16 cellular contexts compared by ENCODE assay signal in genomic region chr5:72079288-72079687, GRCh38. TPM values are rescaled to one million over a fixed set of nuclear protein-coding genes. Genes with fewer than 3 reads are reported as not detected.
DNase-seq lines count a peak whose midpoint lies in the region; ATAC-seq, FAIRE-seq and TF ChIP-seq lines count a peak whose summit lies in the region.
"Had no signal": no experiment of that assay in that cellular context is flagged by ENCODE, and none has a peak within 500 bp of the region (broad histone marks: within the 10 kb centered on the region; RNA-seq: fewer than 3 reads in every experiment).

No MANE protein-coding gene starts in this region.

- no peak overlapping the region for H2AK5ac ChIP-seq in IMR-90 (ENCODE audit: low read depth, low read length)

- H3K4me2 ChIP-seq in BLaER1 treated with 17β-estradiol and CSF1 and Interleukin-3, amounts not matched to agents 10 nM and 100 nM = peak overlapping the region in 8 of 11 experiments; percentile 4 to 50 (median 31); a peak in 16 of 22 replicates
- H3K4me2 ChIP-seq in IMR-90 (ENCODE audit: low read depth, low read length) (peak overlapping the region; percentile 50; the same call in 1 of the 2 replicates), HepG2 (ENCODE audit: low read depth, low read length) (peak overlapping the region; percentile 2; the same call in 1 of the 2 replicates)

- TF ChIP-seq CTCF in IMR-90 (conservative IDR thresholded peaks at IDR 0.05; ENCODE audit: low read depth, low read length) (no peak), chondrocyte (IDR thresholded peaks at IDR 0.05) (peak; percentile 44), HepG2 (CRISPR knock-in tag; IDR thresholded peaks at IDR 0.05) (peak; percentile 16; the same call in 1 of the 2 replicates)

- no peaks in the 10 kb centered on the region for H3K27me3 ChIP-seq in BLaER1 treated with 17β-estradiol and CSF1 and Interleukin-3, amounts not matched to agents 10 nM and 100 nM
- peaks cover 15% of the 10 kb centered on the region for H3K27me3 ChIP-seq in IMR-90 (ENCODE audit: control insufficient read depth, insufficient read depth, low read length)
- no peaks in the 10 kb centered on the region; a peak in 1 of 5 replicates for H3K27me3 ChIP-seq in HepG2 (ENCODE audit: control insufficient read depth in 1 of 2, insufficient read depth in 2 of 2, low read length in 2 of 2)
- H3K27me3 ChIP-seq in CD4-positive, alpha-beta memory T cell (ENCODE audit: insufficient read depth, low read length) = no peaks in the 10 kb centered on the region

- no peak for TF ChIP-seq POLR2A in IMR-90 (IDR thresholded peaks at IDR 0.05; ENCODE audit: low read depth, low read length)
- TF ChIP-seq POLR2A in HepG2 (IDR thresholded peaks at IDR 0.05; ENCODE audit: insufficient read depth in 1 of 2, low read depth in 2 of 2, low read length in 2 of 2) = no peak

- H3K4me1 Mint-ChIP-seq in chondrocyte (ENCODE audit: low read depth) = peaks cover 14% of the 10 kb centered on the region
- no peaks in the 10 kb centered on the region for H3K4me1 Mint-ChIP-seq in CD4-positive, alpha-beta memory T cell
- H3K4me1 Mint-ChIP-seq: memory B cell had no signal

- H4K20me1 ChIP-seq in BLaER1 treated with 17β-estradiol and CSF1 and Interleukin-3, amounts not matched to agents 10 nM and 100 nM = no peaks in the 10 kb centered on the region
- no peaks in the 10 kb centered on the region for H4K20me1 ChIP-seq in IMR-90 (ENCODE audit: insufficient read depth, low read length)
- H4K20me1 ChIP-seq in HepG2 (ENCODE audit: insufficient read depth, low read length) = no peaks in the 10 kb centered on the region

- no peak overlapping the region for H4K91ac ChIP-seq in IMR-90 (ENCODE audit: insufficient read depth, low read depth, low read length)

- no peak overlapping the region for H3K18ac ChIP-seq in IMR-90 (ENCODE audit: low read depth, low read length)

- no peaks in the 10 kb centered on the region for H3K36me3 ChIP-seq in BLaER1 treated with 17β-estradiol and CSF1 and Interleukin-3, amounts not matched to agents 10 nM and 100 nM
- H3K36me3 ChIP-seq in IMR-90 (ENCODE audit: control insufficient read depth, insufficient read depth, low read length) = no peaks in the 10 kb centered on the region
- no peaks in the 10 kb centered on the region for H3K36me3 ChIP-seq in HepG2 (replicated peaks in 1 of 2; ENCODE audit: control insufficient read depth in 1 of 2, insufficient read depth in 2 of 2, low read length in 2 of 2)
- H3K36me3 ChIP-seq in CD4-positive, alpha-beta memory T cell (ENCODE audit: insufficient read depth, low read length) = no peaks in the 10 kb centered on the region

- H3K79me2 ChIP-seq in HepG2 (ENCODE audit: insufficient read depth, low read length) = no peaks in the 10 kb centered on the region

- H3K79me1 ChIP-seq in IMR-90 (ENCODE audit: low read depth in 1 of 2, low read length in 2 of 2) = no peaks in the 10 kb centered on the region

- H3K27me3 Mint-ChIP-seq in chondrocyte (ENCODE audit: low read depth) = peaks cover 3% of the 10 kb centered on the region
- H3K27me3 Mint-ChIP-seq in CD4-positive, alpha-beta memory T cell = peaks cover 21 to 36% of the 10 kb centered on the region in 2 donors

- H3K27ac ChIP-seq in BLaER1 treated with 17β-estradiol and CSF1 and Interleukin-3, amounts not matched to agents 10 nM and 100 nM = no peak overlapping the region
- no peak overlapping the region for H3K27ac ChIP-seq in IMR-90 (ENCODE audit: insufficient read depth, low read length)
- H3K27ac ChIP-seq in HepG2 (ENCODE audit: extremely low read length, insufficient read depth, low read length) = no peak overlapping the region
- no peak overlapping the region for H3K27ac ChIP-seq in CD4-positive, alpha-beta memory T cell (ENCODE audit: low read depth, low read length)

- H4K8ac ChIP-seq in IMR-90 (ENCODE audit: low read depth in 2 of 2, low read length in 2 of 2) = no peak overlapping the region

- 0 out of 2 replicates have a peak overlapping the region, but pooled peaks have one; percentile 46 for H3K23ac ChIP-seq in IMR-90 (ENCODE audit: low read depth, low read length)

- H3K27ac Mint-ChIP-seq in chondrocyte (ENCODE audit: unreplicated experiment) = no peak overlapping the region
- H3K27ac Mint-ChIP-seq in CD4-positive, alpha-beta memory T cell = no peak overlapping the region
- H3K27ac Mint-ChIP-seq: memory B cell; stimulated activated naive CD8-positive, alpha-beta T cell treated with anti-CD3 and anti-CD28 coated beads, Interleukin-15, Interleukin-2, amounts not matched to agents 100 ng/mL and 50 ng/mL, for 24 hours had no signal

- no peak overlapping the region for H3K9ac ChIP-seq in BLaER1 treated with 17β-estradiol and CSF1 and Interleukin-3, amounts not matched to agents 10 nM and 100 nM
- H3K9ac ChIP-seq in IMR-90 (ENCODE audit: low read depth, low read length) = peak overlapping the region; percentile 29; the same call in 1 of the 2 replicates
- no peak overlapping the region for H3K9ac ChIP-seq in HepG2 (ENCODE audit: insufficient read depth, low read depth, low read length)

- dilution Hi-C loops in IMR-90 (cut with HindIII; ENCODE audit: low sequenced_read_pairs, unreplicated experiment) = no loop called here

- H2AFZ ChIP-seq in IMR-90 (replicated peaks; ENCODE audit: low read length, poor library complexity) (peak overlapping the region; percentile 85), HepG2 (ENCODE audit: low read length) (no peak overlapping the region)

- TF ChIP-seq RAD21 in IMR-90 (IDR thresholded peaks at IDR 0.05; ENCODE audit: low read length) (no peak), HepG2 (CRISPR knock-in tag; IDR thresholded peaks at IDR 0.05) (no peak)

- no peak overlapping the region for H3K56ac ChIP-seq in IMR-90 (ENCODE audit: extremely low read depth, insufficient read depth, low read length)

- no peaks in the 10 kb centered on the region for H3K9me3 ChIP-seq in BLaER1 treated with 17β-estradiol and CSF1 and Interleukin-3, amounts not matched to agents 10 nM and 100 nM (replicated peaks in 1 of 11)
- no peaks in the 10 kb centered on the region for H3K9me3 ChIP-seq in IMR-90 (ENCODE audit: control insufficient read depth, insufficient read depth, low read length)
- no peaks in the 10 kb centered on the region for H3K9me3 ChIP-seq in HepG2 (ENCODE audit: low read length)
- no peaks in the 10 kb centered on the region for H3K9me3 ChIP-seq in CD4-positive, alpha-beta memory T cell (ENCODE audit: control insufficient read depth in 1 of 2, low read length in 2 of 2)

- no peak for DNase-seq in IMR-90
- DNase-seq in chondrocyte (ENCODE audit: low spot score) = no peak
- no peak for DNase-seq in HepG2 (ENCODE audit: low spot score)
- no peak for DNase-seq in HUDEP-2 (lab: John Stamatoyannopoulos, UW; ENCODE audit: unreplicated experiment in 76 of 76)
- DNase-seq in activated CD4-positive, CD25-positive, alpha-beta regulatory T cell treated with anti-CD3 and anti-CD28 coated beads, Interleukin-2, amount 50 U/mL, for 72 hours = no peak
- no peak for DNase-seq in CD4-positive, alpha-beta memory T cell
- DNase-seq: activated T-cell treated with anti-CD3 and anti-CD28 coated beads for 4 hours; amygdala; effector CD4-positive, alpha-beta T cell; NCI-H2029 treated with DMSO at 0.1 percent for 48 hours; RPMI8226; stimulated activated CD4-positive, alpha-beta T cell treated with anti-CD3 and anti-CD28 coated beads, Interleukin-4, amount 100 ng/mL, for 4 hours had no signal

- H3K4me3 Mint-ChIP-seq in chondrocyte (ENCODE audit: unreplicated experiment) = peak overlapping the region; percentile 47
- no peak overlapping the region for H3K4me3 Mint-ChIP-seq in CD4-positive, alpha-beta memory T cell
- H3K4me3 Mint-ChIP-seq: memory B cell; stimulated activated naive CD8-positive, alpha-beta T cell treated with anti-CD3 and anti-CD28 coated beads, Interleukin-15, Interleukin-2, amounts not matched to agents 100 ng/mL and 50 ng/mL, for 24 hours had no signal

- ATAC-seq in IMR-90 (ENCODE audit: low read depth) = peak; percentile 71
- peak; percentile 82 for ATAC-seq in HepG2
- no peak for ATAC-seq in HG02571 (IDR thresholded peaks at IDR 0.05; ENCODE audit: unreplicated experiment)

- H2BK20ac ChIP-seq in IMR-90 (ENCODE audit: low read depth, low read length) = no peak overlapping the region

- H3K4me3 ChIP-seq in BLaER1 treated with 17β-estradiol and CSF1 and Interleukin-3, amounts not matched to agents 10 nM and 100 nM = no peak overlapping the region
- H3K4me3 ChIP-seq in IMR-90 (ENCODE audit: insufficient read depth, low read depth, low read length) = no peak overlapping the region
- no peak overlapping the region for H3K4me3 ChIP-seq in HepG2 (replicated peaks in 1 of 3; ENCODE audit: insufficient read depth in 1 of 3, low read depth in 2 of 3, low read length in 3 of 3)
- no peak overlapping the region for H3K4me3 ChIP-seq in CD4-positive, alpha-beta memory T cell (ENCODE audit: low read length in 2 of 2)

- in situ Hi-C loops in IMR-90 (cut with MboI; ENCODE audit: low sequenced_read_pairs) = no loop called here
- in situ Hi-C loops in HepG2 (cut with HindIII; ENCODE audit: extremely low pct_ligation_motif_present, low pct_unique_long_range_greater_than_20kb) = no loop called here

- CTCF ChIA-PET in IMR-90 (lab: Yijun Ruan, JAX) (no interaction called here), HepG2 (lab: Yijun Ruan, JAX; ENCODE audit: low intra/inter-chr PET ratio, low total read pairs) (no interaction called here)
- CTCF ChIA-PET in CD4-positive, alpha-beta memory T cell (lab: Charles Lee; ENCODE audit: partially characterized antibody) = no interaction called here

- no peak for FAIRE-seq in HepG2 (lab: Jason Lieb, UNC)

- no peaks in the 10 kb centered on the region for H3K9me1 ChIP-seq in IMR-90 (ENCODE audit: insufficient read depth, low read length)

- BruUV-seq in IMR-90 (replicated peaks; lab: Mats Ljungman, UMichigan) = no TSS peak
- no TSS peak for BruUV-seq in HepG2 (replicated peaks; lab: Mats Ljungman, UMichigan)

- H2BK15ac ChIP-seq in IMR-90 (ENCODE audit: low read depth, low read length) = no peak overlapping the region; the same call in 2 of the 3 replicates

- H2BK5ac ChIP-seq in IMR-90 (ENCODE audit: low read depth, low read length, poor library complexity, severe bottlenecking) = no peak overlapping the region

- H3K14ac ChIP-seq in IMR-90 (replicated peaks; ENCODE audit: low read depth, low read length) = no peak overlapping the region

- no peak overlapping the region for H3K4ac ChIP-seq in IMR-90 (ENCODE audit: low read depth, low read length)

- no peaks in the 10 kb centered on the region for H3K9me3 Mint-ChIP-seq in chondrocyte (ENCODE audit: low read depth)
- H3K9me3 Mint-ChIP-seq in CD4-positive, alpha-beta memory T cell = no peaks in the 10 kb centered on the region
- H3K9me3 Mint-ChIP-seq: memory B cell; stimulated activated naive CD8-positive, alpha-beta T cell treated with anti-CD3 and anti-CD28 coated beads, Interleukin-15, Interleukin-2, amounts not matched to agents 100 ng/mL and 50 ng/mL, for 24 hours had no signal

- intact Hi-C loops in IMR-90 (cut with micrococcal nuclease) = no loop called here
- intact Hi-C loops in HepG2 (cut with micrococcal nuclease; ENCODE audit: unreplicated experiment) = no loop called here
- intact Hi-C loops in CD4-positive, alpha-beta memory T cell (cut with micrococcal nuclease) = no loop called here

- peaks cover 0 to 17% (median 15%) of the 10 kb centered on the region in 10 experiments; a peak in 14 of 20 replicates for H3K4me1 ChIP-seq in BLaER1 treated with 17β-estradiol and CSF1 and Interleukin-3, amounts not matched to agents 10 nM and 100 nM
- H3K4me1 ChIP-seq in IMR-90 (ENCODE audit: control insufficient read depth, insufficient read depth, low read length) (no peaks in the 10 kb centered on the region), HepG2 (ENCODE audit: insufficient read depth, low read length) (no peaks in the 10 kb centered on the region)
- H3K4me1 ChIP-seq in CD4-positive, alpha-beta memory T cell (ENCODE audit: insufficient read depth, low read length) = no peaks in the 10 kb centered on the region

- H3K36me3 Mint-ChIP-seq in chondrocyte (ENCODE audit: low read depth) = no peaks in the 10 kb centered on the region
- no peaks in the 10 kb centered on the region for H3K36me3 Mint-ChIP-seq in CD4-positive, alpha-beta memory T cell
- H3K36me3 Mint-ChIP-seq: memory B cell had no signal

- 0% methylated on average over 1 of the region's 7 CpGs; no CpG with 5 or more reads in 1 of the 2 experiments for WGBS in IMR-90 (ENCODE audit: extremely low coverage in 2 of 2, insufficient read length in 1 of 2), 2 experiments
- WGBS in HepG2 (ENCODE audit: low lambda C conversion rate) = 0% methylated on average over 4 of the region's 7 CpGs

- POLR2A ChIA-PET in IMR-90 (lab: Charles Lee; ENCODE audit: unreplicated experiment) (no interaction called here), HepG2 (lab: Yijun Ruan, JAX) (no interaction called here)
- POLR2A ChIA-PET in CD4-positive, alpha-beta memory T cell (lab: Charles Lee; ENCODE audit: partially characterized antibody) = no interaction called here

- no peak overlapping the region for H2BK120ac ChIP-seq in IMR-90 (ENCODE audit: low read depth, low read length)

- peak overlapping the region; percentile 74 for H2AK9ac ChIP-seq in IMR-90 (replicated peaks; ENCODE audit: low read depth, low read length, poor library complexity)

- H4K5ac ChIP-seq in IMR-90 (ENCODE audit: low read depth, low read length) = no peak overlapping the region

- TF ChIP-seq EP300 in HepG2 (IDR thresholded peaks at IDR 0.05; ENCODE audit: low read depth in 2 of 2, low read length in 2 of 2) (no peak), HepG2 (CRISPR knock-in tag; IDR thresholded peaks at IDR 0.05; ENCODE audit: borderline replicate concordance) (no peak)

RNA-seq across cellular contexts. Expression of gene MAP1B, which starts 28.0 kb away (rescaled TPM):
- total RNA-seq in IMR-90 (2012; rRNA removed) = 183 and 212 TPM in 2 replicates
- polyA plus RNA-seq in IMR-90 (2012; rRNA removed) = 38.8 and 41.1 TPM in 2 replicates
- 19.2 and 29.1 TPM in 2 replicates for polyA plus RNA-seq in IMR-90 (2012; cell fraction: cytosol; rRNA removed)
- polyA plus RNA-seq in IMR-90 (2012; cell fraction: nucleus; rRNA removed; ENCODE audit: low replicate concordance) = 33.2 and 44.8 TPM in 2 replicates
- total RNA-seq in chondrocyte = 316 to 411 TPM (median 409 TPM) in 3 replicates
- 6.2 and 12.6 TPM in 2 replicates for total RNA-seq in HepG2 (2016; rRNA removed; fragmentation: Illumina TruSeq; extraction: Trizol)
- total RNA-seq in HepG2 (2016; cell fraction: cytosol; rRNA removed; fragmentation: Illumina TruSeq; extraction: Trizol; ENCODE audit: low read depth) = 0.40 and 0.79 TPM in 2 replicates
- total RNA-seq in HepG2 (2016; cell fraction: insoluble cytoplasmic fraction; rRNA removed; fragmentation: Illumina TruSeq; extraction: Trizol) = 6.4 and 11.8 TPM in 2 replicates
- total RNA-seq in HepG2 (2016; cell fraction: membrane; rRNA removed; fragmentation: Illumina TruSeq; extraction: Trizol) = 2.6 and 2.7 TPM in 2 replicates
- 18.5 and 24.0 TPM in 2 replicates for total RNA-seq in HepG2 (2016; cell fraction: nucleus; rRNA removed; fragmentation: Illumina TruSeq; extraction: Trizol)
- 3.3 and 3.5 TPM in 2 replicates for polyA plus RNA-seq in HepG2 (2011; rRNA removed)
- 2.5 and 3.3 TPM in 2 replicates for polyA plus RNA-seq in HepG2 (2011; cell fraction: cytosol; rRNA removed)
- 5.5 and 6.8 TPM in 2 replicates for polyA plus RNA-seq in HepG2 (2011; cell fraction: nucleus; rRNA removed)
- polyA plus RNA-seq in HepG2 (2012) = 2.7 and 5.6 TPM in 2 replicates
- 0.14 TPM in 2 replicates for polyA plus RNA-seq in HepG2 (2016; cell fraction: cytosol; fragmentation: Illumina TruSeq; extraction: Trizol; ENCODE audit: low read depth)
- polyA plus RNA-seq in HepG2 (2016; cell fraction: insoluble cytoplasmic fraction; fragmentation: Illumina TruSeq; extraction: Trizol; ENCODE audit: low read depth) = 4.1 and 5.0 TPM in 2 replicates
- 0.37 and 0.50 TPM in 2 replicates for polyA plus RNA-seq in HepG2 (2016; cell fraction: membrane; fragmentation: Illumina TruSeq; extraction: Trizol; ENCODE audit: low read depth)
- polyA plus RNA-seq in HepG2 (2016; cell fraction: nucleus; fragmentation: Illumina TruSeq; extraction: Trizol; ENCODE audit: insufficient read depth, low read depth) = 10.5 and 11.0 TPM in 2 replicates
- 0.37 and 38.7 TPM in 2 replicates for polyA minus RNA-seq in HepG2 (2011; rRNA and poly(A)+ RNA removed; ENCODE audit: low replicate concordance)
- polyA minus RNA-seq in HepG2 (2011; cell fraction: cytosol; rRNA and poly(A)+ RNA removed) = 8.5 and 16.4 TPM in 2 replicates
- polyA minus RNA-seq in HepG2 (2011; cell fraction: nucleus; rRNA and poly(A)+ RNA removed) = 13.8 and 21.1 TPM in 2 replicates
- total RNA-seq in CD4-positive, alpha-beta memory T cell = not detected
- polyA plus RNA-seq in CD4-positive, alpha-beta memory T cell = under 1 TPM; 0.13 to 0.25 TPM
